13 cellular contexts compared by ENCODE assay signal in the genomic region with DNA sequence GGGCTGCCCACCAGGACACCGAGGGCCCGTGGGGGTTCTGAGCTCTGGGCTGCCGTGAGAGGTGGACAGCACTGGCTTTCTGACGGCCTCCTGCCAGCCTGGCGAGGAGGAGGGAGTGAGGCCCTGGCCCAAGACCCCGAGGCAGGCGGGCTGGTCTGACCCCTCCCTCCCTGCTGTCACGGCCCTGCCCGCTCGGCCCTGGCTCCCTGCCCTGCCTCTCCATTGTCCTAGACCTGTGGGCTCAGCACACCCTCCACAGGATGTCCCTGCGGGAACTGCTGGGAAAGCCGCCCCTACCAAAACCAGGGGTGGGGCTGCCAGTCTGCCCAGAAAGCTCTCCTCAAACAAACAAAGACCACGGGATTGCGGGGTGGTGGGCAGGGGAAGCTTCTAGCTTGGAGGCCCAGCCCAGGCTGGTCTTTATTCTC. TPM values are rescaled to one million over a fixed set of nuclear protein-coding genes. Genes with fewer than 3 reads are reported as not detected.
DNase-seq lines count a peak whose midpoint lies in the region; ATAC-seq and TF ChIP-seq lines count a peak whose summit lies in the region.
"Had no signal": no experiment of that assay in that cellular context is flagged by ENCODE, and none has a peak within 500 bp of the region (broad histone marks: within the 10 kb centered on the region; RNA-seq: fewer than 3 reads in every experiment).

No MANE protein-coding gene starts in this region.

- H4K91ac ChIP-seq in neuronal stem cell (ENCODE audit: low read depth, low read length, poor library complexity): no peak overlapping the region

- H3K14ac ChIP-seq in neuronal stem cell (ENCODE audit: low read length): no peak overlapping the region

- intact Hi-C loops in vagina (cut with DNase I): no loop called here

- H3K36me3 ChIP-seq in right atrium auricular region: no peaks in the 10 kb centered on the region
- H3K36me3 ChIP-seq in neuronal stem cell (replicated peaks in 1 of 2; ENCODE audit: control insufficient read depth in 2 of 2, insufficient read depth in 2 of 2, low read length in 2 of 2): no peaks in the 10 kb centered on the region
- no peaks in the 10 kb centered on the region for H3K36me3 ChIP-seq in vagina
- H3K36me3 ChIP-seq: colonic mucosa had no signal

- H2AFZ ChIP-seq in neuronal stem cell (ENCODE audit: low read length): peak overlapping the region; percentile 68

- no peak overlapping the region for H3K4me3 ChIP-seq in right atrium auricular region
- no peak overlapping the region for H3K4me3 ChIP-seq in neuronal stem cell (ENCODE audit: low read length in 2 of 2)
- no peak overlapping the region for H3K4me3 ChIP-seq in vagina
- H3K4me3 ChIP-seq: colonic mucosa had no signal

- H3K4me2 ChIP-seq in neuronal stem cell (ENCODE audit: insufficient read depth, low read length, poor library complexity, severe bottlenecking): no peak overlapping the region

- H3K9ac ChIP-seq in neuronal stem cell (ENCODE audit: low read depth, low read length, poor library complexity): no peak overlapping the region

- DNase-seq in NCI-H1092 treated with DMSO at 0.1 percent for 48 hours (lab: John Stamatoyannopoulos, UW) (peak; percentile 8), NCI-H1092 (lab: John Stamatoyannopoulos, UW) (no peak), right atrium auricular region (ENCODE audit: low spot score) (no peak), neuronal stem cell (ENCODE audit: low spot score) (no peak), vagina (ENCODE audit: extremely low spot score in 2 of 2) (no peak), cerebellar cortex (ENCODE audit: low spot score) (no peak)
- DNase-seq in stimulated activated CD4-positive, alpha-beta T cell treated with anti-CD3 and anti-CD28 coated beads, Interleukin-2, amount 100 ng/mL, for 24 hours: no peak
- DNase-seq: 8988T; activated CD8-positive, alpha-beta memory T cell treated with anti-CD3 and anti-CD28 coated beads for 24 hours; Caco-2; colonic mucosa; T-helper 9 cell had no signal

- H2BK15ac ChIP-seq in neuronal stem cell (ENCODE audit: low read length): peak overlapping the region; percentile 60

- no CpG with 5 or more reads among the region's 14 CpGs for WGBS in neuronal stem cell (ENCODE audit: extremely low coverage in 2 of 2, insufficient read length in 2 of 2, insufficient replicate concordance in 1 of 2), 2 donors

- H3K9me3 ChIP-seq in right atrium auricular region (no peaks in the 10 kb centered on the region), neuronal stem cell (replicated peaks in 1 of 2; ENCODE audit: control insufficient read depth in 2 of 2, insufficient read depth in 1 of 2, low read depth in 1 of 2, low read length in 2 of 2) (no peaks in the 10 kb centered on the region), vagina (no peaks in the 10 kb centered on the region)
- H3K9me3 ChIP-seq: Caco-2, colonic mucosa had no signal

- no peaks in the 10 kb centered on the region for H3K27me3 ChIP-seq in right atrium auricular region
- H3K27me3 ChIP-seq in neuronal stem cell (ENCODE audit: control insufficient read depth in 3 of 3, insufficient read depth in 3 of 3, low read depth in 1 of 3, low read length in 3 of 3): no peaks in the 10 kb centered on the region
- H3K27me3 ChIP-seq in vagina: no peaks in the 10 kb centered on the region
- H3K27me3 ChIP-seq: colonic mucosa had no signal

- H2BK12ac ChIP-seq in neuronal stem cell (ENCODE audit: low read length): no peak overlapping the region

- TF ChIP-seq POLR2A in vagina (IDR thresholded peaks at IDR 0.05): no peak

- no peak for TF ChIP-seq CTCF in right atrium auricular region (IDR thresholded peaks at IDR 0.05)
- no peak for TF ChIP-seq CTCF in vagina (IDR thresholded peaks at IDR 0.05)

- no peak overlapping the region for H3K23ac ChIP-seq in neuronal stem cell (ENCODE audit: low read depth, low read length, poor library complexity)

- H3K4me1 ChIP-seq in right atrium auricular region (peaks cover 0 to 45% of the 10 kb centered on the region in 2 donors), neuronal stem cell (ENCODE audit: control insufficient read depth in 2 of 2, insufficient read depth in 1 of 2, low read depth in 1 of 2, low read length in 2 of 2) (peaks cover 26 to 47% of the 10 kb centered on the region in 2 donors), vagina (peaks cover 26% of the 10 kb centered on the region)
- H3K4me1 ChIP-seq: colonic mucosa had no signal

- H3K4ac ChIP-seq in neuronal stem cell (ENCODE audit: low read length): no peak overlapping the region

- H3K27ac ChIP-seq in right atrium auricular region: peak overlapping the region; percentile 74 to 78
- no peak overlapping the region for H3K27ac ChIP-seq in neuronal stem cell (replicated peaks; ENCODE audit: low read length)
- peak overlapping the region; percentile 59 for H3K27ac ChIP-seq in vagina
- H3K27ac ChIP-seq: colonic mucosa had no signal

- peak overlapping the region; percentile 10 for H2BK5ac ChIP-seq in neuronal stem cell (ENCODE audit: low read length)

- H2AK5ac ChIP-seq in neuronal stem cell (ENCODE audit: low read depth, low read length): peak overlapping the region; percentile 68

- H3K79me1 ChIP-seq in neuronal stem cell (ENCODE audit: low read depth, low read length): no peaks in the 10 kb centered on the region

- H3K18ac ChIP-seq in neuronal stem cell (ENCODE audit: low read length): peak overlapping the region; percentile 90

- no peak overlapping the region for H4K8ac ChIP-seq in neuronal stem cell (ENCODE audit: low read depth, low read length)

- no peak overlapping the region for H2BK120ac ChIP-seq in neuronal stem cell (ENCODE audit: low read depth, low read length)

- no peak for ATAC-seq in HG03108 (IDR thresholded peaks at IDR 0.05; ENCODE audit: unreplicated experiment)

RNA-seq across cellular contexts. Expression of a gene that starts 20.7 kb away (rescaled TPM):
- total RNA-seq in right atrium auricular region (10 to 100 TPM in 1 of 2 donors, 1 to 10 TPM in 1; 7.2 to 16.8 TPM), vagina (79.3 TPM)
- 0.54 TPM for polyA plus RNA-seq in neuronal stem cell (2013, experiment 1 of 2)
- 0.58 TPM for polyA plus RNA-seq in neuronal stem cell (2013, experiment 2 of 2)

RNA-seq across cellular contexts. Expression of a gene that starts 35.8 kb away (rescaled TPM):
- 10 to 100 TPM; 19.6 to 25.8 TPM for total RNA-seq in right atrium auricular region
- polyA plus RNA-seq in neuronal stem cell (2013, experiment 1 of 2): 15.0 TPM
- polyA plus RNA-seq in neuronal stem cell (2013, experiment 2 of 2): 14.9 TPM
- total RNA-seq in vagina: 47.1 TPM

RNA-seq across cellular contexts. Expression of a gene that starts 41.0 kb away (rescaled TPM):
- not detected for total RNA-seq in right atrium auricular region
- polyA plus RNA-seq in neuronal stem cell (2013, experiment 1 of 2): not detected
- not detected for polyA plus RNA-seq in neuronal stem cell (2013, experiment 2 of 2)
- total RNA-seq in vagina: 9.6 TPM
- total RNA-seq: Caco-2 had no signal

Comparison
In these comparisons a context has a peak if more than half of its experiments do, and no peak if none do; other contexts are left out.
1. RNA of a gene that starts 41.0 kb away (total RNA-seq): 9.6 TPM in vagina (single experiment); not detected in right atrium auricular region; every median in the first group is over 10 times any median in the second.